In the genomic region with DNA sequence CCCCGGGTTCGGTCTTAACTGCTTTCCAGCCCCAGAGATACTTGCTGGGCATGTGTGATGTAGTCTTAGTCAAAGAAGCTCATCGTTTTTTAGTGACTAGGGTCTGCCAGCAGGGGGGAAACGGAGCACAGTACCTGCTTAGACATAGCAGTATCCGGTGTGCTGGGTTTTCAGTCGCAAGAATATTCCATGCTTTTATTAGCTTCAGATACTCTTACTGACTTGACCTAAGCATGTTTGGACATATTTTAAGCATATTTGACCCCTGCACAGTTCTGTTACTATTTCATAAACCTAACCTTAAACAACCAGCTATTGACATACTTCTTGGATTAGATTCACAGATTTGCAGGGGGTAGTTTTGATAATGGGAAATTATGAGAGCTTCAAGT, we compare ENCODE assay signal across 8 cellular contexts. TPM values are rescaled to one million over a fixed set of nuclear protein-coding genes. Genes with fewer than 3 reads are reported as not detected.
DNase-seq lines count a peak whose midpoint lies in the region; ATAC-seq, FAIRE-seq and TF ChIP-seq lines count a peak whose summit lies in the region.

No MANE protein-coding gene starts in this region.

- DNase-seq in GM12864 (ENCODE audit: low read depth) (peak; percentile 66), NCI-H1417 (lab: John Stamatoyannopoulos, UW) (peak; percentile 25 to 80 (median 62)), T-cell (peak; percentile 25 to 77 (median 62)), astrocyte (ENCODE audit: low read depth) (peak; percentile 64), inferior parietal cortex (ENCODE audit: extremely low spot score) (peak; percentile 55), epidermal melanocyte (ENCODE audit: insufficient read length, low spot score) (no peak)
- DNase-seq in stimulated activated CD4-positive, alpha-beta T cell treated with anti-CD3 and anti-CD28 coated beads, Interleukin-4, amount 100 ng/mL, for 1 hour: peak; percentile 64

- H3K4me1 Mint-ChIP-seq in T-cell: peaks cover 56 to 61% (median 60%) of the 10 kb centered on the region in 3 donors
- peaks cover 21% of the 10 kb centered on the region for H3K4me1 Mint-ChIP-seq in astrocyte (ENCODE audit: low read depth, unreplicated experiment)

- H3K9me3 Mint-ChIP-seq in T-cell: no peaks in the 10 kb centered on the region
- no peaks in the 10 kb centered on the region for H3K9me3 Mint-ChIP-seq in astrocyte (ENCODE audit: unreplicated experiment)

- peaks cover 6% of the 10 kb centered on the region for H3K4me1 ChIP-seq in astrocyte (ENCODE audit: insufficient read depth, low read length)

- peak overlapping the region; percentile 82 for H3K27ac ChIP-seq in astrocyte (ENCODE audit: low read depth, low read length)

- H4K20me1 ChIP-seq in astrocyte (ENCODE audit: insufficient read depth, low read length): peaks cover 48% of the 10 kb centered on the region

- CTCF ChIA-PET in T-cell (lab: Charles Lee): interaction anchor here (0.5 to 2.2 kb wide), 45 partner anchors 9 to 1184 kb away, joined by 3 to 19 read pairs (median 4); partner anchors contain the start of gene CDKAL1 (in 1 of the 2)

- H3K4me2 ChIP-seq in astrocyte (ENCODE audit: low read length): peak overlapping the region; percentile 88

- H3K36me3 Mint-ChIP-seq in T-cell: peaks cover 3% of the 10 kb centered on the region
- peaks cover 6% of the 10 kb centered on the region for H3K36me3 Mint-ChIP-seq in astrocyte (ENCODE audit: low read depth, unreplicated experiment)

- H2AFZ ChIP-seq in astrocyte (ENCODE audit: low read depth, low read length): no peak overlapping the region

- peak overlapping the region; percentile 95 to 96 for H3K27ac Mint-ChIP-seq in T-cell
- peak overlapping the region; percentile 99 for H3K27ac Mint-ChIP-seq in astrocyte (ENCODE audit: unreplicated experiment)

- peak; percentile 74 for TF ChIP-seq CTCF in GM12864 (IDR thresholded peaks at IDR 0.05; ENCODE audit: low read depth, low read length, missing control alignments)
- TF ChIP-seq CTCF in astrocyte (IDR thresholded peaks at IDR 0.05; ENCODE audit: insufficient read depth, low read depth, low read length): peak; percentile 68

- no peak for FAIRE-seq in astrocyte (lab: Jason Lieb, UNC)

- POLR2A ChIA-PET in T-cell (lab: Charles Lee): interaction anchor here (0.6 to 2.0 kb wide), 6 partner anchors 81 to 1194 kb away, joined by 3 to 26 read pairs (median 4); no protein-coding TSS in a partner anchor

- H3K27me3 ChIP-seq in astrocyte (ENCODE audit: insufficient read depth, low read length): no peaks in the 10 kb centered on the region

- H3K4me3 ChIP-seq in GM12864 (ENCODE audit: low read depth, low read length) (peak overlapping the region; percentile 86), astrocyte (ENCODE audit: insufficient read depth, low read depth, low read length) (peak overlapping the region; percentile 74)

- peak overlapping the region; percentile 96 to 100 (median 98) for H3K4me3 Mint-ChIP-seq in T-cell
- H3K4me3 Mint-ChIP-seq in astrocyte (ENCODE audit: unreplicated experiment): peak overlapping the region; percentile 95

- H3K36me3 ChIP-seq in astrocyte (ENCODE audit: insufficient read depth, low read length): no peaks in the 10 kb centered on the region

- peaks cover 61% of the 10 kb centered on the region for H3K79me2 ChIP-seq in astrocyte (ENCODE audit: insufficient read depth, low read length)

- no peaks in the 10 kb centered on the region for H3K9me3 ChIP-seq in astrocyte (ENCODE audit: insufficient read depth, low read depth, low read length)

- no peaks in the 10 kb centered on the region for H3K27me3 Mint-ChIP-seq in T-cell
- no peaks in the 10 kb centered on the region for H3K27me3 Mint-ChIP-seq in astrocyte (ENCODE audit: low read depth, unreplicated experiment)

- H3K9ac ChIP-seq in astrocyte (ENCODE audit: low read length): peak overlapping the region; percentile 85

- ATAC-seq in HG02623 (IDR thresholded peaks at IDR 0.05; ENCODE audit: unreplicated experiment) (peak; percentile 19), T-cell (replicated peaks in 1 of 4) (peak; percentile 18 to 31 (median 24))

RNA-seq across cellular contexts. Expression of gene E2F3, which starts 3.0 kb away (rescaled TPM):
- 10 to 100 TPM in 4 of 5 donors, 1 to 10 TPM in 1; 9.6 to 28.2 (median 23.1) TPM for total RNA-seq in T-cell
- total RNA-seq in astrocyte: 24.8 and 27.4 TPM in 2 replicates
